Comparison of ENCODE assay signal across 29 cellular contexts in genomic region chr13:35554972-35555623, GRCh38.
DNase-seq lines count a peak whose midpoint lies in the region; ATAC-seq, FAIRE-seq and TF ChIP-seq lines count a peak whose summit lies in the region.
"Had no signal": no experiment of that assay in that cellular context is flagged by ENCODE, and none has a peak within 500 bp of the region (broad histone marks: within the 10 kb centered on the region; RNA-seq: fewer than 3 reads in every experiment).

No MANE protein-coding gene starts in this region.

- DNase-seq in D721Med (ENCODE audit: insufficient read length, low spot score) (no peak), NCI-H1930 (lab: John Stamatoyannopoulos, UW) (peak; percentile 46 to 69), SK-N-SH (no peak), foreskin keratinocyte (peak in 1 of 2 donors; percentile 18), activated T-cell treated with anti-CD3 and anti-CD28 coated beads for 4 hours (no peak), DMS114 treated with DMSO at 0.1 percent for 48 hours (lab: John Stamatoyannopoulos, UW; ENCODE audit: unreplicated experiment) (no peak), NAMALWA (ENCODE audit: low spot score) (no peak)
- DNase-seq: AML-193; C1 segment of cervical spinal cord; Caco-2; CD8-positive, alpha-beta T cell; DMS 273 treated with DMSO at 0.1 percent for 48 hours; DMS79 treated with DMSO at 0.1 percent for 48 hours; GF-D8; KBM-7; MG63; NCI-H1048; NCI-H146; NCI-H2029 treated with DMSO at 0.1 percent for 48 hours; NCI-H446; NCI-H524 treated with DMSO at 0.1 percent for 48 hours; NCI-H82; NK-92 treated with Interleukin-12 subunit alpha and Interleukin-12 subunit beta, amount 100 ng/mL, for 24 hours; PC-9; SHP77; SW 1271 had no signal

- H3K27me3 ChIP-seq in SK-N-SH (ENCODE audit: insufficient read depth) (no peaks in the 10 kb centered on the region), foreskin keratinocyte (no peaks in the 10 kb centered on the region)
- H3K27me3 ChIP-seq: MG63 had no signal

- H3K9me3 ChIP-seq in SK-N-SH = no peaks in the 10 kb centered on the region
- H3K9me3 ChIP-seq: A549, Caco-2, MG63 had no signal

- H3K4me2 ChIP-seq in SK-N-SH = peak overlapping the region; percentile 7; the same call in 1 of the 2 replicates
- H3K4me2 ChIP-seq: A549, PC-9 had no signal

- H3K4me1 ChIP-seq in SK-N-SH (ENCODE audit: control insufficient read depth in 1 of 2, insufficient read depth in 2 of 2, low read depth in 1 of 2, low read length in 1 of 2) (peaks cover 22 to 36% of the 10 kb centered on the region in 2 experiments; a peak in 2 of 4 replicates), foreskin keratinocyte (peaks cover 46% of the 10 kb centered on the region)
- H3K4me1 ChIP-seq: A549, Caco-2 had no signal

- peak; percentile 58 to 78 for TF ChIP-seq EP300 in SK-N-SH (IDR thresholded peaks at IDR 0.05; ENCODE audit: borderline replicate concordance in 1 of 2, low read depth in 1 of 2, low read length in 1 of 2)

- no peak overlapping the region for H2AFZ ChIP-seq in SK-N-SH (ENCODE audit: low read depth)
- H2AFZ ChIP-seq: PC-9 had no signal

- CTCF ChIA-PET in SK-N-SH (lab: Yijun Ruan, JAX) = interaction anchor here (0.6 to 2.0 kb wide), 5 partner anchors 15 to 234 kb away, joined by 3 to 6 read pairs (median 3); no protein-coding TSS in a partner anchor

- TF ChIP-seq CTCF in D721Med (IDR thresholded peaks at IDR 0.05; ENCODE audit: insufficient read depth, missing control alignments) = no peak
- TF ChIP-seq CTCF in SK-N-SH (IDR thresholded peaks at IDR 0.05) = no peak
- TF ChIP-seq CTCF in foreskin keratinocyte (conservative IDR thresholded peaks at IDR 0.05) = no peak

- H3K27ac ChIP-seq in SK-N-SH (ENCODE audit: low read depth in 2 of 2, low read length in 1 of 2) (peak overlapping the region; percentile 77 to 85), foreskin keratinocyte (no peak overlapping the region)
- H3K27ac ChIP-seq: A549, PC-9 had no signal

- ATAC-seq in foreskin keratinocyte = peak; percentile 19
- ATAC-seq: A549; CD8-positive, alpha-beta T cell; HCT116 had no signal

- H4K20me1 ChIP-seq in SK-N-SH (ENCODE audit: insufficient read depth) = no peaks in the 10 kb centered on the region

- 36% methylated on average over 3 of the region's 3 CpGs for WGBS in SK-N-SH (ENCODE audit: low lambda C conversion rate)

- no peaks in the 10 kb centered on the region; the same call in 1 of the 2 replicates for H3K79me2 ChIP-seq in SK-N-SH (ENCODE audit: insufficient read depth)

- peaks cover 53% of the 10 kb centered on the region for H3F3A ChIP-seq in SK-N-SH (replicated peaks; ENCODE audit: insufficient read depth)

- no peak overlapping the region for H3K9ac ChIP-seq in SK-N-SH

- H3K36me3 ChIP-seq in SK-N-SH (replicated peaks in 1 of 2; ENCODE audit: control insufficient read depth in 1 of 2, insufficient read depth in 2 of 2, low read length in 1 of 2) = peaks cover 0 to 2% of the 10 kb centered on the region in 2 experiments
- H3K36me3 ChIP-seq: MG63 had no signal

- H3K9me2 ChIP-seq in SK-N-SH = no peaks in the 10 kb centered on the region

- POLR2A ChIA-PET in SK-N-SH (lab: Yijun Ruan, JAX) = interaction anchor here (1.3 to 1.7 kb wide), 2 partner anchors 76 to 80 kb away, joined by 4 to 5 read pairs; no protein-coding TSS in a partner anchor

- H3K4me3 ChIP-seq in SK-N-SH (ENCODE audit: low read depth in 2 of 2, low read length in 1 of 2) = no peak overlapping the region
- H3K4me3 ChIP-seq: A549, MG63, PC-9 had no signal

- 0 out of 2 replicates have a peak, but pooled peaks have one; percentile 11 for TF ChIP-seq RAD21 in SK-N-SH (IDR thresholded peaks at IDR 0.05; ENCODE audit: low read length)

- FAIRE-seq in D721Med (lab: Jason Lieb, UNC) = peak; percentile 76
- FAIRE-seq: A549, GM12891 had no signal

TF ChIP-seq in SK-N-SH, 30 proteins besides CTCF, POLR2A, EP300 and RAD21:
- 0 out of 2 replicates have a peak, but pooled peaks have one; percentile 42 for TF ChIP-seq FOXJ3 (CRISPR knock-in tag; IDR thresholded peaks at IDR 0.05)
- TF ChIP-seq RCOR1 (IDR thresholded peaks at IDR 0.05; ENCODE audit: low read length) = peak; percentile 51; the same call in 1 of the 2 replicates
- TF ChIP-seq TCF12 (IDR thresholded peaks at IDR 0.05) = peak; percentile 81
- peak; percentile 58; the same call in 1 of the 2 replicates for TF ChIP-seq SIN3A (IDR thresholded peaks at IDR 0.05; ENCODE audit: borderline replicate concordance, low read depth, low read length)
- TF ChIP-seq MEF2A (IDR thresholded peaks at IDR 0.05; ENCODE audit: borderline replicate concordance, low read depth) = no peak
- peak; percentile 52; the same call in 1 of the 2 replicates for TF ChIP-seq FOXM1 (IDR thresholded peaks at IDR 0.05; ENCODE audit: low read depth)
- TF ChIP-seq GATA2 (CRISPR knock-in tag; IDR thresholded peaks at IDR 0.05) = peak; percentile 51
- TF ChIP-seq RXRA (IDR thresholded peaks at IDR 0.05; ENCODE audit: borderline replicate concordance, low read depth) = no peak
- TF ChIP-seq NRF1 (IDR thresholded peaks at IDR 0.05; ENCODE audit: low read depth, low read length) = no peak
- TF ChIP-seq FOSL2 (IDR thresholded peaks at IDR 0.05; ENCODE audit: borderline replicate concordance, low read depth) = peak; percentile 42; the same call in 1 of the 2 replicates
- 0 out of 2 replicates have a peak, but pooled peaks have one; percentile 33 for TF ChIP-seq TEAD4 (IDR thresholded peaks at IDR 0.05; ENCODE audit: borderline replicate concordance, insufficient read depth)
- peak; percentile 18 for TF ChIP-seq CHD2 (IDR thresholded peaks at IDR 0.05; ENCODE audit: low read length, partially characterized antibody)
- TF ChIP-seq POLR2AphosphoS5 (IDR thresholded peaks at IDR 0.05; ENCODE audit: low read depth, low read length) = peak; percentile 37; the same call in 1 of the 2 replicates
- TF ChIP-seq JUND (IDR thresholded peaks at IDR 0.05) = no peak; the same call in 1 of the 2 replicates
- peak; percentile 69 for TF ChIP-seq PBX3 (IDR thresholded peaks at IDR 0.05)

Comparison
In these comparisons a context has a peak if more than half of its experiments do, and no peak if none do; other contexts are left out.
1. DNase-seq: peak in NCI-H1930 (2 of 2); none in D721Med (single experiment), SK-N-SH (single experiment), activated T-cell treated with anti-CD3 and anti-CD28 coated beads for 4 hours (single experiment), DMS114 treated with DMSO at 0.1 percent for 48 hours (single experiment) and NAMALWA (single experiment).